In genomic region chr7:43394441-43395130, GRCh38 we compare ENCODE assay signal across 25 cellular contexts.
A peak's percentile ranks its signal among the peaks of the same experiment; 100 is the strongest.
DNase-seq lines count a peak whose midpoint lies in the region; ATAC-seq lines count a peak whose summit lies in the region.
"Had no signal": no experiment of that assay in that cellular context is flagged by ENCODE, and none has a peak within 500 bp of the region (broad histone marks: within the 10 kb centered on the region; RNA-seq: fewer than 3 reads in every experiment).

No MANE protein-coding gene starts in this region.

- ATAC-seq in GM21786 (IDR thresholded peaks at IDR 0.05; ENCODE audit: unreplicated experiment) (no peak), HG02588 (IDR thresholded peaks at IDR 0.05; ENCODE audit: unreplicated experiment) (no peak)
- ATAC-seq: CD8-positive, alpha-beta T cell; effector memory CD8-positive, alpha-beta T cell; left cardiac atrium; natural killer cell treated with Interleukin-12 subunit alpha and Interleukin-12 subunit beta and Interleukin-15 and Interleukin-18, amount 100 ng/mL, for 72 hours; psoas muscle had no signal

- DNase-seq in EH (ENCODE audit: low read depth) (peak; percentile 36), M059J (ENCODE audit: low read depth) (peak; percentile 6), amniotic epithelial cell (ENCODE audit: low read depth) (peak; percentile 64), glomerular visceral epithelial cell (ENCODE audit: extremely low spot score) (peak; percentile 60), NCI-H446 treated with DMSO at 0.1 percent for 48 hours (lab: John Stamatoyannopoulos, UW) (no peak), NCI-H82 (lab: John Stamatoyannopoulos, UW) (no peak)
- DNase-seq: ACHN; activated CD4-positive, alpha-beta T cell treated with anti-CD3 and anti-CD28 coated beads, Interleukin-2, amount 10 ng/mL, durations not matched to agents 24 days and 14 days; activated CD8-positive, alpha-beta memory T cell treated with anti-CD3 and anti-CD28 coated beads for 24 hours; activated effector memory CD4-positive, alpha-beta T cell treated with anti-CD3 and anti-CD28 coated beads, Interleukin-2, amount 50 U/mL, for 16 hours; BE2C; CD8-positive, alpha-beta T cell; effector memory CD8-positive, alpha-beta T cell; left cardiac atrium; NCI-H1417; NCI-H2029 treated with DMSO at 0.1 percent for 48 hours; occipital lobe; Peyer's patch; psoas muscle; sigmoid colon; stimulated activated CD4-positive, alpha-beta T cell treated with anti-CD3 and anti-CD28 coated beads, Interleukin-4, amount 100 ng/mL, for 1 hour; T-helper 9 cell had no signal

Comparison
In these comparisons a context has a peak if more than half of its experiments do, and no peak if none do; other contexts are left out.
1. DNase-seq: peak in EH (single experiment), M059J (single experiment), amniotic epithelial cell (single experiment) and glomerular visceral epithelial cell (single experiment); none in NCI-H446 treated with DMSO at 0.1 percent for 48 hours (single experiment) and NCI-H82 (single experiment).